Comparison of ENCODE assay signal across 26 cellular contexts in the genomic region with DNA sequence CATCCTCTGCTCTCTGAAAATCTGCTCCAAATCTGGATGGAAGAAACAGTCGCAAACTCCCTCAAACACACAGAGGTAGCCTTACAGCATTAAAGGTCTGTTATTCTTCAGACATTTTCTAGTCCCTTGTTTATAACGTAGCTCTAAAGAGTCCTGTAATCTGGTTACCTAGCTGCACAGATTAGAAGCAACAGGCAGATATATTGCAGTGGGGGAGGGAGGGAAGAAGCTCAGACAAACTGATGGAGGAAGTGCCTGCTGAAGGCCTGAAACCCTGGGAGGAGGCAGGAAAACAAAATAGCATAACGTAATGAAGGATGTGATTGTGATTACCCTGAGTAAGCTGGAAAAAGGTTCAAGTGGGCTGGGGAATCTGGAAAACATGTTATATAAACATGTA. TPM values are rescaled to one million over a fixed set of nuclear protein-coding genes. Genes with fewer than 3 reads are reported as not detected.
DNase-seq lines count a peak whose midpoint lies in the region; ATAC-seq and TF ChIP-seq lines count a peak whose summit lies in the region.
"Had no signal": no experiment of that assay in that cellular context is flagged by ENCODE, and none has a peak within 500 bp of the region (broad histone marks: within the 10 kb centered on the region; RNA-seq: fewer than 3 reads in every experiment).

No MANE protein-coding gene starts in this region.

- no peaks in the 10 kb centered on the region for H3K36me3 ChIP-seq in HEK293 (ENCODE audit: control insufficient read depth in 2 of 2, insufficient read depth in 1 of 2, low read length in 2 of 2)
- H3K36me3 ChIP-seq in mucosa of descending colon (ENCODE audit: low read depth): no peaks in the 10 kb centered on the region
- no peaks in the 10 kb centered on the region for H3K36me3 ChIP-seq in stomach
- H3K36me3 ChIP-seq: BE2C; BLaER1 treated with 17β-estradiol and CSF1 and Interleukin-3, amounts not matched to agents 10 nM and 100 nM had no signal

- peak; percentile 55 for ATAC-seq in left colon
- ATAC-seq in mucosa of descending colon: peak; percentile 42
- no peak for ATAC-seq in GM19328 (IDR thresholded peaks at IDR 0.05; ENCODE audit: unreplicated experiment)
- ATAC-seq: A549, HCT116 had no signal

- no peak overlapping the region for H3K4me3 Mint-ChIP-seq in activated T-cell treated with anti-CD3 and anti-CD28 coated beads, Interleukin-2, amount 50 U/mL, for 24 hours
- H3K4me3 Mint-ChIP-seq: CD14-positive monocyte; CD4-positive, alpha-beta T cell; CD8-positive, alpha-beta memory T cell; H9; HFFc6 had no signal

- H3K9me3 ChIP-seq in HEK293 (ENCODE audit: control insufficient read depth, insufficient read depth, low read depth, low read length): no peaks in the 10 kb centered on the region
- no peaks in the 10 kb centered on the region for H3K9me3 ChIP-seq in mucosa of descending colon
- peaks cover 0 to 6% (median 0%) of the 10 kb centered on the region in 4 donors for H3K9me3 ChIP-seq in stomach
- H3K9me3 ChIP-seq: A549, BE2C had no signal

- WGBS in stomach, 5 donors: 49 to 69% (median 58%) methylated on average over 3 of the region's 3 CpGs

- peaks cover 32% of the 10 kb centered on the region for H3K27me3 Mint-ChIP-seq in activated T-cell treated with anti-CD3 and anti-CD28 coated beads, Interleukin-2, amount 50 U/mL, for 24 hours
- H3K27me3 Mint-ChIP-seq: CD4-positive, alpha-beta T cell had no signal

- CTCF ChIA-PET in HEK293 (lab: Yijun Ruan, JAX): interaction anchor here (0.6 to 0.8 kb wide), 2 partner anchors 17 to 82 kb away, joined by 3 to 5 read pairs; no protein-coding TSS in a partner anchor

- no peaks in the 10 kb centered on the region for H3K36me3 Mint-ChIP-seq in activated T-cell treated with anti-CD3 and anti-CD28 coated beads, Interleukin-2, amount 50 U/mL, for 24 hours (ENCODE audit: low read depth)
- H3K36me3 Mint-ChIP-seq: CD14-positive monocyte; CD8-positive, alpha-beta memory T cell had no signal

- peak; percentile 2 for DNase-seq in NCI-H82 treated with DMSO at 0.1 percent for 48 hours (lab: John Stamatoyannopoulos, UW; ENCODE audit: unreplicated experiment)
- no peak for DNase-seq in left colon
- DNase-seq in mucosa of descending colon: no peak
- DNase-seq in GDM1 (lab: John Stamatoyannopoulos, UW): no peak
- no peak for DNase-seq in activated T-cell treated with anti-CD3 and anti-CD28 coated beads, Interleukin-2, amount 50 U/mL, for 24 hours
- no peak for DNase-seq in stomach
- DNase-seq: 8988T; ACHN; AML-193; BE2C; CD4-positive, alpha-beta T cell; CD8-positive, alpha-beta memory T cell; DMS 273 treated with DMSO at 0.1 percent for 48 hours; DMS53; DMS79 treated with DMSO at 0.1 percent for 48 hours; GM23248; H9; HFFc6 had no signal

- H3K4me3 ChIP-seq in HEK293 (ENCODE audit: low read depth, low read length) (no peak overlapping the region), mucosa of descending colon (no peak overlapping the region), stomach (no peak overlapping the region)
- H3K4me3 ChIP-seq: A549; BLaER1 treated with 17β-estradiol and CSF1 and Interleukin-3, amounts not matched to agents 10 nM and 100 nM; GM23248 had no signal

- intact Hi-C loops in left colon (cut with DNase I, micrococcal nuclease): no loop called here
- intact Hi-C loops in mucosa of descending colon (cut with DNase I, micrococcal nuclease): no loop called here
- intact Hi-C loops in stomach (cut with DNase I; ENCODE audit: low total_unique reads): no loop called here

- TF ChIP-seq EP300 in stomach (IDR thresholded peaks at IDR 0.05): no peak

- H3K4me1 Mint-ChIP-seq in activated T-cell treated with anti-CD3 and anti-CD28 coated beads, Interleukin-2, amount 50 U/mL, for 24 hours (ENCODE audit: low read depth): no peaks in the 10 kb centered on the region
- H3K4me1 Mint-ChIP-seq: CD14-positive monocyte; CD8-positive, alpha-beta memory T cell; H9 had no signal

- no peak overlapping the region for H3K27ac Mint-ChIP-seq in activated T-cell treated with anti-CD3 and anti-CD28 coated beads, Interleukin-2, amount 50 U/mL, for 24 hours
- H3K27ac Mint-ChIP-seq: CD14-positive monocyte; CD4-positive, alpha-beta T cell; CD8-positive, alpha-beta memory T cell; H9; HFFc6 had no signal

- H3K27me3 ChIP-seq in stomach: no peaks in the 10 kb centered on the region
- H3K27me3 ChIP-seq: BE2C; BLaER1 treated with 17β-estradiol and CSF1 and Interleukin-3, amounts not matched to agents 10 nM and 100 nM had no signal

- H3K4me1 ChIP-seq in HEK293 (ENCODE audit: control insufficient read depth, insufficient read depth, low read length) (no peaks in the 10 kb centered on the region), mucosa of descending colon (ENCODE audit: low read depth) (no peaks in the 10 kb centered on the region), stomach (no peaks in the 10 kb centered on the region)
- H3K4me1 ChIP-seq: A549, BE2C had no signal

- H3K9me3 Mint-ChIP-seq in activated T-cell treated with anti-CD3 and anti-CD28 coated beads, Interleukin-2, amount 50 U/mL, for 24 hours: no peaks in the 10 kb centered on the region
- H3K9me3 Mint-ChIP-seq: CD4-positive, alpha-beta T cell; HFFc6 had no signal

- TF ChIP-seq POLR2A in stomach (IDR thresholded peaks at IDR 0.05): no peak

- TF ChIP-seq CTCF in HEK293 (tag by site-specific recombination; IDR thresholded peaks at IDR 0.05) (no peak), mucosa of descending colon (IDR thresholded peaks at IDR 0.05) (no peak), stomach (IDR thresholded peaks at IDR 0.05) (no peak)

- no peak overlapping the region for H3K27ac ChIP-seq in HEK293 (ENCODE audit: extremely low read depth, low read depth, low read length)
- no peak overlapping the region for H3K27ac ChIP-seq in stomach
- H3K27ac ChIP-seq: A549; BLaER1 treated with 17β-estradiol and CSF1 and Interleukin-3, amounts not matched to agents 10 nM and 100 nM; GM23248 had no signal

- POLR2A ChIA-PET in HEK293 (lab: Yijun Ruan, JAX): no interaction called here

TF ChIP-seq in HEK293, 187 proteins besides CTCF, POLR2A, EP300 and RAD21 (continues in another document):
- TF ChIP-seq ZNF132 (tag by site-specific recombination; IDR thresholded peaks at IDR 0.05; ENCODE audit: borderline replicate concordance) (no peak), SCRT2 (tag by site-specific recombination; IDR thresholded peaks at IDR 0.05) (peak; percentile 72), MYNN (tag by site-specific recombination; IDR thresholded peaks at IDR 0.05; ENCODE audit: borderline replicate concordance) (no peak), ZBTB26 (tag by site-specific recombination; optimal IDR thresholded peaks at IDR 0.05) (no peak), ZBTB17 (tag by site-specific recombination; IDR thresholded peaks at IDR 0.05) (no peak), GLIS1 (tag by site-specific recombination; IDR thresholded peaks at IDR 0.05) (no peak), TRIM28 (IDR thresholded peaks at IDR 0.05; ENCODE audit: borderline replicate concordance, low read length) (peak; percentile 36; the same call in 1 of the 2 replicates)
- TF ChIP-seq, protein P1, sequence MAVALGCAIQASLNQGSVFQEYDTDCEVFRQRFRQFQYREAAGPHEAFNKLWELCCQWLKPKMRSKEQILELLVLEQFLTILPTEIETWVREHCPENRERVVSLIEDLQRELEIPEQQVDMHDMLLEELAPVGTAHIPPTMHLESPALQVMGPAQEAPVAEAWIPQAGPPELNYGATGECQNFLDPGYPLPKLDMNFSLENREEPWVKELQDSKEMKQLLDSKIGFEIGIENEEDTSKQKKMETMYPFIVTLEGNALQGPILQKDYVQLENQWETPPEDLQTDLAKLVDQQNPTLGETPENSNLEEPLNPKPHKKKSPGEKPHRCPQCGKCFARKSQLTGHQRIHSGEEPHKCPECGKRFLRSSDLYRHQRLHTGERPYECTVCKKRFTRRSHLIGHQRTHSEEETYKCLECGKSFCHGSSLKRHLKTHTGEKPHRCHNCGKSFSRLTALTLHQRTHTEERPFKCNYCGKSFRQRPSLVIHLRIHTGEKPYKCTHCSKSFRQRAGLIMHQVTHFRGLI (tag by site-specific recombination; IDR thresholded peaks at IDR 0.05): no peak

RNA-seq across cellular contexts. Expression of gene ZCCHC12, which starts 39.4 kb away (rescaled TPM):
- under 1 TPM in 1 of 2 donors, not detected in 1; 0.20 TPM for total RNA-seq in left colon
- total RNA-seq in mucosa of descending colon: 1 to 10 TPM in 1 of 3 donors, under 1 TPM in 1, not detected in 1; 0.22 to 1.9 TPM
- 1 to 10 TPM in 1 of 5 donors, not detected in 4; 2.0 TPM for total RNA-seq in stomach
- under 1 TPM in 1 of 3 donors, not detected in 2; 0.25 TPM for polyA plus RNA-seq in stomach
- total RNA-seq: CD8-positive, alpha-beta memory T cell; Daoy; G401; GM23248; HFFc6 had no signal
- polyA plus RNA-seq: CD14-positive monocyte, GM23248 had no signal
